Comparison of ENCODE assay signal across 10 cellular contexts in genomic region chrX:100687546-100687945, GRCh38. TPM values are rescaled to one million over a fixed set of nuclear protein-coding genes. Genes with fewer than 3 reads are reported as not detected.
A peak's percentile ranks its signal among the peaks of the same experiment; 100 is the strongest.
DNase-seq lines count a peak whose midpoint lies in the region; ATAC-seq and TF ChIP-seq lines count a peak whose summit lies in the region.
"Had no signal": no experiment of that assay in that cellular context is flagged by ENCODE, and none has a peak within 500 bp of the region (broad histone marks: within the 10 kb centered on the region; RNA-seq: fewer than 3 reads in every experiment).

No MANE protein-coding gene starts in this region.

- H3K4me3 Mint-ChIP-seq in memory B cell (peak overlapping the region; percentile 56), MCF 10A (ENCODE audit: unreplicated experiment) (no peak overlapping the region)

- peak overlapping the region; percentile 83 for H3K27ac Mint-ChIP-seq in memory B cell
- H3K27ac Mint-ChIP-seq in MCF 10A (ENCODE audit: low read depth, unreplicated experiment) = no peak overlapping the region

- POLR2A ChIA-PET in MCF 10A (lab: Yijun Ruan, JAX) = no interaction called here

- CTCF ChIA-PET in MCF 10A (lab: Yijun Ruan, JAX) = interaction anchor here (0.6 to 7.4 kb wide), 10 partner anchors 9 to 729 kb away, joined by 3 to 144 read pairs (median 4); partner anchors contain the start of gene SYTL4

- peaks cover 22% of the 10 kb centered on the region for H3K4me1 Mint-ChIP-seq in memory B cell
- H3K4me1 Mint-ChIP-seq in MCF 10A (ENCODE audit: insufficient read depth, unreplicated experiment) = no peaks in the 10 kb centered on the region

- peaks cover 2% of the 10 kb centered on the region for H3K27me3 Mint-ChIP-seq in memory B cell
- H3K27me3 Mint-ChIP-seq in MCF 10A (ENCODE audit: insufficient read depth, unreplicated experiment) = peaks cover 38% of the 10 kb centered on the region

- intact Hi-C loops in MCF 10A (cut with micrococcal nuclease) = loop anchor here (5.0 to 10.0 kb wide), 2 partner anchors 175 to 517 kb away; no protein-coding TSS in a partner anchor

- in situ Hi-C loops in G401 (cut with HindIII; ENCODE audit: low sequenced_read_pairs) = no loop called here

- TF ChIP-seq CTCF in MCF 10A (IDR thresholded peaks at IDR 0.05; ENCODE audit: unreplicated experiment) = no peak

- no TSS peak for BruUV-seq in MCF 10A (replicated peaks; lab: Mats Ljungman, UMichigan)

- H3K36me3 Mint-ChIP-seq in memory B cell (no peaks in the 10 kb centered on the region), MCF 10A (ENCODE audit: insufficient read depth, unreplicated experiment) (peaks cover 6% of the 10 kb centered on the region)

- H3K9me3 Mint-ChIP-seq in memory B cell = no peaks in the 10 kb centered on the region
- H3K9me3 Mint-ChIP-seq in MCF 10A (ENCODE audit: unreplicated experiment) = no peaks in the 10 kb centered on the region

- DNase-seq in memory B cell (ENCODE audit: low spot score in 2 of 2) = no peak
- no peak for DNase-seq in stimulated activated CD4-positive, alpha-beta T cell treated with anti-CD3 and anti-CD28 coated beads, Interleukin-12 subunit alpha, Interleukin-12 subunit beta, amount 100 ng/mL, for 4 hours
- no peak for DNase-seq in MCF 10A (ENCODE audit: unreplicated experiment)
- no peak for DNase-seq in G401 (ENCODE audit: low spot score)
- DNase-seq: anterior cingulate cortex, PC-9 had no signal

- ATAC-seq in GM19023 (IDR thresholded peaks at IDR 0.05; ENCODE audit: unreplicated experiment) (peak; percentile 50), GM21723 (IDR thresholded peaks at IDR 0.05; ENCODE audit: unreplicated experiment) (peak; percentile 82), HG03442 (IDR thresholded peaks at IDR 0.05; ENCODE audit: unreplicated experiment) (peak; percentile 80), memory B cell (ENCODE audit: low read depth) (peak; percentile 74)
- ATAC-seq: HCT116 had no signal

RNA-seq across cellular contexts. Expression of gene SRPX2, which starts 43.5 kb away (rescaled TPM):
- total RNA-seq in MCF 10A (2022) = 4.7 and 5.3 TPM in 2 replicates
- 11.3 and 13.4 TPM in 2 replicates for total RNA-seq in G401 (2014; rRNA removed; shearing (Covaris generic))

RNA-seq across cellular contexts. Expression of gene SYTL4, which starts 44.4 kb away (rescaled TPM):
- total RNA-seq in MCF 10A (2022) = 1.9 and 2.1 TPM in 2 replicates
- total RNA-seq in G401 (2014; rRNA removed; shearing (Covaris generic)) = 0.37 and 0.86 TPM in 2 replicates

RNA-seq across cellular contexts. Expression of gene TSPAN6, which starts 50.9 kb away (rescaled TPM):
- total RNA-seq in MCF 10A (2022) = 4.9 and 5.6 TPM in 2 replicates
- total RNA-seq in G401 (2014; rRNA removed; shearing (Covaris generic)) = 110 and 111 TPM in 2 replicates

Comparison
In these comparisons a context has a peak if more than half of its experiments do, and no peak if none do; other contexts are left out.
1. RNA of gene TSPAN6, which starts 50.9 kb away (total RNA-seq): 110 to 111 TPM in G401; 4.9 to 5.6 TPM in MCF 10A; every median in the first group is over 10 times any median in the second.
2. Peak in every context shown above with its lines, with median percentiles within 50 percentile points of each other: ATAC-seq.